In the genomic region with DNA sequence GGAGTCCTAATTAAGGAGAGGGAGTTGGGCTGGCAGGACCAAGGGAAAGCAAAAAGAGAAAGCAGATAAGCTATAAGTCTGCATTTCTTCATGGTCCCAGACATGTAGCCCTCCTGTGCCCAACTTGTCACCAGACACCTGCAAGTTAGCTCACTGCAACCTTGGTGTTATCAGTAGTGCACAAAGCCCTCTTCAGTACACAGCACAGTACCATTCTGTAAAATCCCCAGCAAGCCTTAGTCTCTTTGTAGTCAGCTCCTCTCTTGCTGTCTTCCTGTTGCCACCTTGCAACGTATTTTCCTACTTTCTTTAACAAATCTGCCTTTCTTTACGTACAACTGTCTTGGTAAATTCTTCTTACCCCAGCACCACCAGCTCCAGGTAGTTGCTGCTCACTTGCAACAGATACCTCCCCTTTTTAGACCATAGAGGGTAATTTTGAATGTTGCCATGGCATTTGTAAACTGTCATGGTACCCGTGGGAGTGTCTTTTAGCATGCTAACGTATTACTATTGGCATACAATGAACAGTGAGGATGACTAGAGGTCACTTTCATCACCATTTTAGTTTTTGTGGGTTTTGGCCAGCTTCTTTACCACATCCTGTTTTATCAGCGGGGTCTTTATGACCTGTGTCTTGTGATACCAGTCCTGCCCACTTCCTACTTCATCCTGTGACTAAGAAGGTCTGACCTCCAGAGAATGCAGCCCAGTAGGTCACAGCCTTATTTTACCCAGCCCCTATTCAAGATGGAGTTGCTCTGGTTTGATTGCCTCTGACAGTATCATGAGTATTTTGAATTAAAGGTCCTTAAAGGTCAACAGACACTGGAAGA, we compare ENCODE assay signal across 9 cellular contexts. TPM values are rescaled to one million over a fixed set of nuclear protein-coding genes. Genes with fewer than 3 reads are reported as not detected.
DNase-seq lines count a peak whose midpoint lies in the region; ATAC-seq and TF ChIP-seq lines count a peak whose summit lies in the region.
"Had no signal": no experiment of that assay in that cellular context is flagged by ENCODE, and none has a peak within 500 bp of the region (broad histone marks: within the 10 kb centered on the region; RNA-seq: fewer than 3 reads in every experiment).

No MANE protein-coding gene starts in this region.

- no peak overlapping the region for H3K4me3 Mint-ChIP-seq in activated CD4-positive, alpha-beta T cell treated with anti-CD3 and anti-CD28 coated beads, Interleukin-2, amount 10 ng/mL, durations not matched to agents 24 days and 14 days
- H3K4me3 Mint-ChIP-seq: activated naive CD8-positive, alpha-beta T cell had no signal

- H3K27ac ChIP-seq in Karpas-422 (ENCODE audit: low read length) (no peak overlapping the region), upper lobe of left lung (no peak overlapping the region)

- peak overlapping the region; percentile 2; the same call in 1 of the 2 replicates for H3K4me3 ChIP-seq in Karpas-422 (ENCODE audit: low read length)
- H3K4me3 ChIP-seq in upper lobe of left lung = no peak overlapping the region

- H3K36me3 Mint-ChIP-seq in activated CD4-positive, alpha-beta T cell treated with anti-CD3 and anti-CD28 coated beads, Interleukin-2, amount 10 ng/mL, durations not matched to agents 24 days and 14 days (ENCODE audit: low read depth) = no peaks in the 10 kb centered on the region
- H3K36me3 Mint-ChIP-seq: activated naive CD8-positive, alpha-beta T cell had no signal

- no peak overlapping the region for H3K9ac ChIP-seq in Karpas-422 (ENCODE audit: low read length)

- H3K9me2 ChIP-seq in Karpas-422 (replicated peaks; ENCODE audit: insufficient read depth, low read length) = no peaks in the 10 kb centered on the region

- no peaks in the 10 kb centered on the region for H4K20me1 ChIP-seq in Karpas-422 (ENCODE audit: insufficient read depth, low read depth, low read length)

- H3K4me1 ChIP-seq in Karpas-422 (ENCODE audit: low read length) (peaks cover 18% of the 10 kb centered on the region), upper lobe of left lung (no peaks in the 10 kb centered on the region)

- H3K9me3 Mint-ChIP-seq in activated CD4-positive, alpha-beta T cell treated with anti-CD3 and anti-CD28 coated beads, Interleukin-2, amount 10 ng/mL, durations not matched to agents 24 days and 14 days = peaks cover 7% of the 10 kb centered on the region

- no peak for TF ChIP-seq POLR2A in upper lobe of left lung (IDR thresholded peaks at IDR 0.05)

- peak overlapping the region; percentile 31; the same call in 1 of the 2 replicates for H2AFZ ChIP-seq in Karpas-422 (ENCODE audit: low read length)

- intact Hi-C loops in activated CD4-positive, alpha-beta T cell treated with anti-CD3 and anti-CD28 coated beads, Interleukin-2, amount 10 ng/mL, durations not matched to agents 24 days and 14 days (cut with micrococcal nuclease) = no loop called here

- TF ChIP-seq CTCF in upper lobe of left lung (IDR thresholded peaks at IDR 0.05) = no peak

- no peaks in the 10 kb centered on the region for H3K9me3 ChIP-seq in Karpas-422 (ENCODE audit: low read length)
- H3K9me3 ChIP-seq in upper lobe of left lung = peaks cover 0 to 5% (median 0%) of the 10 kb centered on the region in 4 donors

- 47 to 54% methylated on average over 5 of the region's 5 CpGs for WGBS in upper lobe of left lung, 2 donors

- H3K36me3 ChIP-seq in Karpas-422 (ENCODE audit: insufficient read depth, low read length) (no peaks in the 10 kb centered on the region), upper lobe of left lung (no peaks in the 10 kb centered on the region)

- H3K4me1 Mint-ChIP-seq in activated CD4-positive, alpha-beta T cell treated with anti-CD3 and anti-CD28 coated beads, Interleukin-2, amount 10 ng/mL, durations not matched to agents 24 days and 14 days = peaks cover 5% of the 10 kb centered on the region

- H3K79me2 ChIP-seq in Karpas-422 (ENCODE audit: low read length) = no peaks in the 10 kb centered on the region

- peak overlapping the region; percentile 11 for H3K4me2 ChIP-seq in Karpas-422 (ENCODE audit: low read depth, low read length, poor library complexity, severe bottlenecking)

- H3K27me3 Mint-ChIP-seq in activated CD4-positive, alpha-beta T cell treated with anti-CD3 and anti-CD28 coated beads, Interleukin-2, amount 10 ng/mL, durations not matched to agents 24 days and 14 days = no peaks in the 10 kb centered on the region

- no peak for TF ChIP-seq EP300 in upper lobe of left lung (IDR thresholded peaks at IDR 0.05)

- DNase-seq in GM04504 (ENCODE audit: low read depth) (peak; percentile 12), Karpas-422 (peak; percentile 53), fibroblast of gingiva (ENCODE audit: low read depth) (peak; percentile 2), upper lobe of left lung (no peak), mucosa of gallbladder (ENCODE audit: low spot score) (no peak)
- no peak for DNase-seq in activated CD4-positive, alpha-beta T cell treated with anti-CD3 and anti-CD28 coated beads, Interleukin-2, amount 50 U/mL, for 48 hours
- no peak for DNase-seq in activated CD4-positive, alpha-beta T cell treated with anti-CD3 and anti-CD28 coated beads, Interleukin-2, amount 10 ng/mL, durations not matched to agents 24 days and 14 days

- H3K27ac Mint-ChIP-seq in activated CD4-positive, alpha-beta T cell treated with anti-CD3 and anti-CD28 coated beads, Interleukin-2, amount 10 ng/mL, durations not matched to agents 24 days and 14 days = no peak overlapping the region
- H3K27ac Mint-ChIP-seq: activated naive CD8-positive, alpha-beta T cell had no signal

- H3K27me3 ChIP-seq in Karpas-422 (ENCODE audit: low read length) = no peaks in the 10 kb centered on the region
- H3K27me3 ChIP-seq in upper lobe of left lung = no peaks in the 10 kb centered on the region

- ATAC-seq in GM21723 (IDR thresholded peaks at IDR 0.05; ENCODE audit: unreplicated experiment) (peak; percentile 83), upper lobe of left lung (ENCODE audit: low FRiP score in 2 of 2) (no peak)

RNA-seq across cellular contexts. Expression of a gene that starts 28.3 kb away (rescaled TPM):
- total RNA-seq in Karpas-422 (2014; rRNA removed; shearing (Covaris generic); ENCODE audit: low replicate concordance) = 55.4 and 55.8 TPM in 2 replicates
- total RNA-seq in upper lobe of left lung (10 to 100 TPM; 12.7 to 51.7 (median 30.6) TPM), mucosa of gallbladder (25.2 TPM)
- 24.2 and 28.8 TPM in 2 replicates for total RNA-seq in activated CD4-positive, alpha-beta T cell treated with anti-CD3 and anti-CD28 coated beads, Interleukin-2, amount 10 ng/mL, durations not matched to agents 24 days and 14 days

Comparison
In these comparisons a context has a peak if more than half of its experiments do, and no peak if none do; other contexts are left out.
1. DNase-seq: peak in GM04504 (single experiment), Karpas-422 (single experiment) and fibroblast of gingiva (single experiment); none in upper lobe of left lung (0 of 2), mucosa of gallbladder (single experiment), activated CD4-positive, alpha-beta T cell treated with anti-CD3 and anti-CD28 coated beads, Interleukin-2, amount 50 U/mL, for 48 hours (0 of 2) and activated CD4-positive, alpha-beta T cell treated with anti-CD3 and anti-CD28 coated beads, Interleukin-2, amount 10 ng/mL, durations not matched to agents 24 days and 14 days (single experiment).